Comparison of ENCODE assay signal across 20 cellular contexts in genomic region chr4:160505724-160506123, GRCh38.
A peak's percentile ranks its signal among the peaks of the same experiment; 100 is the strongest.
DNase-seq lines count a peak whose midpoint lies in the region; ATAC-seq, FAIRE-seq and TF ChIP-seq lines count a peak whose summit lies in the region.
"Had no signal": no experiment of that assay in that cellular context is flagged by ENCODE, and none has a peak within 500 bp of the region (broad histone marks: within the 10 kb centered on the region; RNA-seq: fewer than 3 reads in every experiment).

No MANE protein-coding gene starts in this region.

- no peaks in the 10 kb centered on the region for H3K9me3 ChIP-seq in GM12878 (replicated peaks; ENCODE audit: control insufficient read depth, insufficient read depth, low read length)
- no peaks in the 10 kb centered on the region for H3K9me3 ChIP-seq in neuronal stem cell (replicated peaks in 1 of 2; ENCODE audit: control insufficient read depth in 2 of 2, insufficient read depth in 1 of 2, low read depth in 1 of 2, low read length in 2 of 2)
- no peaks in the 10 kb centered on the region for H3K9me3 ChIP-seq in upper lobe of left lung
- H3K9me3 ChIP-seq: A549; BLaER1 treated with 17β-estradiol and CSF1 and Interleukin-3, amounts not matched to agents 10 nM and 100 nM; Caco-2 had no signal

- no peaks in the 10 kb centered on the region for H3K36me3 Mint-ChIP-seq in activated CD8-positive, alpha-beta T cell treated with anti-CD3 and anti-CD28 coated beads, Interleukin-2, amount 10 ng/mL, durations not matched to agents 7 days and 5 days (ENCODE audit: low read depth)
- H3K36me3 Mint-ChIP-seq: CD8-positive, alpha-beta T cell had no signal

- POLR2A ChIA-PET in GM12878 (lab: Charles Lee) = interaction anchor here (1.0 kb wide), 1 partner anchor 14 kb away, joined by 3 read pairs; no protein-coding TSS in a partner anchor
- POLR2A ChIA-PET in activated CD8-positive, alpha-beta T cell treated with anti-CD3 and anti-CD28 coated beads, Interleukin-2, amount 10 ng/mL, durations not matched to agents 7 days and 5 days (lab: Charles Lee) = no interaction called here

- no peaks in the 10 kb centered on the region for H3K4me1 Mint-ChIP-seq in activated CD8-positive, alpha-beta T cell treated with anti-CD3 and anti-CD28 coated beads, Interleukin-2, amount 10 ng/mL, durations not matched to agents 7 days and 5 days (ENCODE audit: low read depth)
- H3K4me1 Mint-ChIP-seq: B cell had no signal

- H3K27ac ChIP-seq in GM12878 (ENCODE audit: control insufficient read depth, insufficient read depth) (no peak overlapping the region), mesendoderm (ENCODE audit: low read depth, low read length) (no peak overlapping the region), neuronal stem cell (replicated peaks; ENCODE audit: low read length) (no peak overlapping the region), upper lobe of left lung (no peak overlapping the region)
- H3K27ac ChIP-seq: 22Rv1; A549; BLaER1 treated with 17β-estradiol and CSF1 and Interleukin-3, amounts not matched to agents 10 nM and 100 nM; C4-2B had no signal

- TF ChIP-seq CTCF in GM12878 (IDR thresholded peaks at IDR 0.05 in 2 of 3, conservative IDR thresholded peaks at IDR 0.05 in 1 of 3; ENCODE audit: control insufficient read depth in 2 of 3, extremely low read depth in 1 of 3, insufficient read depth in 1 of 3, low read depth in 3 of 3, low read length in 3 of 3) (no peak), upper lobe of left lung (IDR thresholded peaks at IDR 0.05) (no peak)

- H4K91ac ChIP-seq in neuronal stem cell (ENCODE audit: low read depth, low read length, poor library complexity) = no peak overlapping the region

- CTCF ChIA-PET in GM12878 (lab: Yijun Ruan, JAX) = no interaction called here
- CTCF ChIA-PET in activated CD8-positive, alpha-beta T cell treated with anti-CD3 and anti-CD28 coated beads, Interleukin-2, amount 10 ng/mL, durations not matched to agents 7 days and 5 days (lab: Charles Lee) = no interaction called here

- intact Hi-C loops in GM12878 (cut with micrococcal nuclease; ENCODE audit: unreplicated experiment) = no loop called here

- in situ Hi-C loops in GM12878 (cut with MboI) = no loop called here

- H3K4me3 Mint-ChIP-seq in activated CD8-positive, alpha-beta T cell treated with anti-CD3 and anti-CD28 coated beads, Interleukin-2, amount 10 ng/mL, durations not matched to agents 7 days and 5 days = no peak overlapping the region
- H3K4me3 Mint-ChIP-seq: B cell; CD4-positive, alpha-beta T cell; CD8-positive, alpha-beta T cell had no signal

- RAD21 ChIA-PET in GM12878 (lab: Charles Lee; ENCODE audit: unreplicated experiment) = no interaction called here

- H3K9me3 Mint-ChIP-seq in activated CD8-positive, alpha-beta T cell treated with anti-CD3 and anti-CD28 coated beads, Interleukin-2, amount 10 ng/mL, durations not matched to agents 7 days and 5 days (ENCODE audit: insufficient read depth) = peaks cover 6% of the 10 kb centered on the region

- DNase-seq in GM12878 (ENCODE audit: low read depth, low spot score) (no peak), mesendoderm (peak; percentile 34), neuronal stem cell (ENCODE audit: low spot score) (no peak), upper lobe of left lung (no peak)
- no peak for DNase-seq in activated CD8-positive, alpha-beta T cell treated with anti-CD3 and anti-CD28 coated beads, Interleukin-2, amount 10 ng/mL, durations not matched to agents 7 days and 5 days
- DNase-seq: AML-193; Caco-2; Calu3; CD4-positive, alpha-beta T cell; CD8-positive, alpha-beta T cell; DMS79 treated with DMSO at 0.1 percent for 48 hours; GF-D8 had no signal

- no peak overlapping the region for H4K5ac ChIP-seq in mesendoderm (ENCODE audit: low read length)

- no peak overlapping the region for H3K4ac ChIP-seq in mesendoderm (ENCODE audit: low read depth, low read length)
- no peak overlapping the region for H3K4ac ChIP-seq in neuronal stem cell (ENCODE audit: low read length)

- H4K8ac ChIP-seq in mesendoderm (ENCODE audit: low read depth, low read length) = no peak overlapping the region
- no peak overlapping the region for H4K8ac ChIP-seq in neuronal stem cell (ENCODE audit: low read depth, low read length)

- no peak overlapping the region for H3K4me2 ChIP-seq in GM12878 (ENCODE audit: control insufficient read depth, insufficient read depth)
- no peak overlapping the region for H3K4me2 ChIP-seq in mesendoderm (ENCODE audit: low read length)
- H3K4me2 ChIP-seq in neuronal stem cell (ENCODE audit: insufficient read depth, low read length, poor library complexity, severe bottlenecking) = no peak overlapping the region
- H3K4me2 ChIP-seq: A549; BLaER1 treated with 17β-estradiol and CSF1 and Interleukin-3, amounts not matched to agents 10 nM and 100 nM had no signal

- no peaks in the 10 kb centered on the region for H3K27me3 Mint-ChIP-seq in activated CD8-positive, alpha-beta T cell treated with anti-CD3 and anti-CD28 coated beads, Interleukin-2, amount 10 ng/mL, durations not matched to agents 7 days and 5 days (ENCODE audit: low read depth)
- H3K27me3 Mint-ChIP-seq: B cell; CD4-positive, alpha-beta T cell had no signal

- no peak overlapping the region for H3K23ac ChIP-seq in mesendoderm (ENCODE audit: low read length)
- no peak overlapping the region for H3K23ac ChIP-seq in neuronal stem cell (ENCODE audit: low read depth, low read length, poor library complexity)

- ATAC-seq in GM12878 = peak; percentile 68
- ATAC-seq in upper lobe of left lung (ENCODE audit: low FRiP score in 2 of 2) = no peak
- no peak for ATAC-seq in activated CD8-positive, alpha-beta T cell treated with anti-CD3 and anti-CD28 coated beads, Interleukin-2, amount 10 ng/mL, durations not matched to agents 7 days and 5 days
- ATAC-seq: A549; CD8-positive, alpha-beta T cell had no signal

- H2BK15ac ChIP-seq in mesendoderm (replicated peaks; ENCODE audit: low read depth) = no peak overlapping the region
- no peak overlapping the region for H2BK15ac ChIP-seq in neuronal stem cell (ENCODE audit: low read length)

- no peak overlapping the region for H3K9ac ChIP-seq in GM12878 (ENCODE audit: control insufficient read depth, insufficient read depth, low read length)
- no peak overlapping the region for H3K9ac ChIP-seq in mesendoderm (ENCODE audit: low read length)
- no peak overlapping the region for H3K9ac ChIP-seq in neuronal stem cell (ENCODE audit: low read depth, low read length, poor library complexity)
- H3K9ac ChIP-seq: BLaER1 treated with 17β-estradiol and CSF1 and Interleukin-3, amounts not matched to agents 10 nM and 100 nM had no signal

- BruUV-seq in GM12878 (replicated peaks; lab: Mats Ljungman, UMichigan) = no TSS peak

- H3K79me2 ChIP-seq in GM12878 (ENCODE audit: control insufficient read depth, insufficient read depth, low read length) (no peaks in the 10 kb centered on the region), mesendoderm (ENCODE audit: control insufficient read depth, insufficient read depth, low read length) (no peaks in the 10 kb centered on the region)

- no peak for TF ChIP-seq POLR2A in GM12878 (IDR thresholded peaks at IDR 0.05; ENCODE audit: low read depth, low read length)
- no peak for TF ChIP-seq POLR2A in upper lobe of left lung (IDR thresholded peaks at IDR 0.05)

- SMC1A ChIA-PET in GM12878 (lab: Charles Lee; ENCODE audit: uncharacterized antibody, unreplicated experiment) = interaction anchor here (0.9 kb wide), 1 partner anchor 13 kb away, joined by 3 read pairs; no protein-coding TSS in a partner anchor

- H2AFZ ChIP-seq in GM12878 (ENCODE audit: control insufficient read depth, low read depth, low read length) (no peak overlapping the region), neuronal stem cell (ENCODE audit: low read length) (peak overlapping the region; percentile 15)

- H3K36me3 ChIP-seq in GM12878 (ENCODE audit: control insufficient read depth in 2 of 2, insufficient read depth in 2 of 2, low read length in 1 of 2) (no peaks in the 10 kb centered on the region), mesendoderm (ENCODE audit: control insufficient read depth, insufficient read depth, low read length) (no peaks in the 10 kb centered on the region), neuronal stem cell (replicated peaks in 1 of 2; ENCODE audit: control insufficient read depth in 2 of 2, insufficient read depth in 2 of 2, low read length in 2 of 2) (no peaks in the 10 kb centered on the region), upper lobe of left lung (no peaks in the 10 kb centered on the region)
- H3K36me3 ChIP-seq: BLaER1 treated with 17β-estradiol and CSF1 and Interleukin-3, amounts not matched to agents 10 nM and 100 nM had no signal

- no peak overlapping the region for H2BK12ac ChIP-seq in neuronal stem cell (ENCODE audit: low read length)

- H3K79me1 ChIP-seq in mesendoderm (ENCODE audit: low read length) (no peaks in the 10 kb centered on the region), neuronal stem cell (ENCODE audit: low read depth, low read length) (no peaks in the 10 kb centered on the region)

- H3K4me3 ChIP-seq in GM12878 (no peak overlapping the region), mesendoderm (ENCODE audit: low read length) (no peak overlapping the region), neuronal stem cell (ENCODE audit: low read length in 2 of 2) (no peak overlapping the region), upper lobe of left lung (no peak overlapping the region)
- H3K4me3 ChIP-seq: A549; BLaER1 treated with 17β-estradiol and CSF1 and Interleukin-3, amounts not matched to agents 10 nM and 100 nM had no signal

- H2AK5ac ChIP-seq in mesendoderm (ENCODE audit: low read length) = no peak overlapping the region
- H2AK5ac ChIP-seq in neuronal stem cell (ENCODE audit: low read depth, low read length) = no peak overlapping the region

- H3K18ac ChIP-seq in mesendoderm (ENCODE audit: low read length) = no peak overlapping the region
- no peak overlapping the region for H3K18ac ChIP-seq in neuronal stem cell (ENCODE audit: low read length)

- no peak overlapping the region for H3K14ac ChIP-seq in neuronal stem cell (ENCODE audit: low read length)

- FAIRE-seq in GM12878 (lab: Jason Lieb, UNC) = no peak
- FAIRE-seq: A549, G401.6, GM12892, GM18507 had no signal

- 40% methylated on average over 4 of the region's 4 CpGs for WGBS in GM12878 (ENCODE audit: insufficient coverage, insufficient replicate concordance, low lambda C conversion rate, missing lambda C conversion rate)
- no CpG with 5 or more reads among the region's 4 CpGs for WGBS in mesendoderm (ENCODE audit: extremely low coverage, insufficient coverage, low lambda C conversion rate)
- no CpG with 5 or more reads among the region's 4 CpGs for WGBS in neuronal stem cell (ENCODE audit: extremely low coverage in 2 of 2, insufficient read length in 2 of 2, insufficient replicate concordance in 1 of 2), 2 donors
- WGBS in upper lobe of left lung, 2 donors = 84% methylated on average over 4 of the region's 4 CpGs

- H3K4me1 ChIP-seq in GM12878 (ENCODE audit: control insufficient read depth, insufficient read depth, low read length) = no peaks in the 10 kb centered on the region
- no peaks in the 10 kb centered on the region for H3K4me1 ChIP-seq in mesendoderm (ENCODE audit: control insufficient read depth, low read depth, low read length)
- no peaks in the 10 kb centered on the region for H3K4me1 ChIP-seq in neuronal stem cell (ENCODE audit: control insufficient read depth in 2 of 2, insufficient read depth in 1 of 2, low read depth in 1 of 2, low read length in 2 of 2)
- no peaks in the 10 kb centered on the region for H3K4me1 ChIP-seq in upper lobe of left lung
- H3K4me1 ChIP-seq: A549; BLaER1 treated with 17β-estradiol and CSF1 and Interleukin-3, amounts not matched to agents 10 nM and 100 nM; Caco-2 had no signal

- H3K56ac ChIP-seq in mesendoderm (ENCODE audit: low read length) = no peak overlapping the region

- no peaks in the 10 kb centered on the region for H4K20me1 ChIP-seq in GM12878 (ENCODE audit: control insufficient read depth, insufficient read depth)
- H4K20me1 ChIP-seq: BLaER1 treated with 17β-estradiol and CSF1 and Interleukin-3, amounts not matched to agents 10 nM and 100 nM had no signal

- no peak overlapping the region for H3K27ac Mint-ChIP-seq in activated CD8-positive, alpha-beta T cell treated with anti-CD3 and anti-CD28 coated beads, Interleukin-2, amount 10 ng/mL, durations not matched to agents 7 days and 5 days
- H3K27ac Mint-ChIP-seq: B cell; CD4-positive, alpha-beta T cell; CD8-positive, alpha-beta T cell had no signal

- H2BK120ac ChIP-seq in mesendoderm (ENCODE audit: low read depth, low read length) = no peak overlapping the region
- H2BK120ac ChIP-seq in neuronal stem cell (ENCODE audit: low read depth, low read length) = no peak overlapping the region

- H3K27me3 ChIP-seq in GM12878 (replicated peaks in 1 of 2; ENCODE audit: control insufficient read depth in 2 of 2, insufficient read depth in 2 of 2, low read length in 1 of 2) = no peaks in the 10 kb centered on the region
- H3K27me3 ChIP-seq in mesendoderm (ENCODE audit: insufficient read depth, low read length, poor library complexity) = no peaks in the 10 kb centered on the region
- no peaks in the 10 kb centered on the region for H3K27me3 ChIP-seq in neuronal stem cell (ENCODE audit: control insufficient read depth in 3 of 3, insufficient read depth in 3 of 3, low read depth in 1 of 3, low read length in 3 of 3)
- H3K27me3 ChIP-seq in upper lobe of left lung = no peaks in the 10 kb centered on the region
- H3K27me3 ChIP-seq: BLaER1 treated with 17β-estradiol and CSF1 and Interleukin-3, amounts not matched to agents 10 nM and 100 nM had no signal

- no peak for TF ChIP-seq RAD21 in GM12878 (IDR thresholded peaks at IDR 0.05; ENCODE audit: insufficient read depth, low read depth, low read length)

- H2BK5ac ChIP-seq in mesendoderm (ENCODE audit: low read length) (no peak overlapping the region), neuronal stem cell (ENCODE audit: low read length) (no peak overlapping the region)

- TF ChIP-seq EP300 in GM12878 (IDR thresholded peaks at IDR 0.05; ENCODE audit: borderline replicate concordance in 1 of 2, control insufficient read depth in 1 of 2, low read depth in 2 of 2, low read length in 2 of 2) (no peak), upper lobe of left lung (IDR thresholded peaks at IDR 0.05) (no peak)
